In the genomic region with DNA sequence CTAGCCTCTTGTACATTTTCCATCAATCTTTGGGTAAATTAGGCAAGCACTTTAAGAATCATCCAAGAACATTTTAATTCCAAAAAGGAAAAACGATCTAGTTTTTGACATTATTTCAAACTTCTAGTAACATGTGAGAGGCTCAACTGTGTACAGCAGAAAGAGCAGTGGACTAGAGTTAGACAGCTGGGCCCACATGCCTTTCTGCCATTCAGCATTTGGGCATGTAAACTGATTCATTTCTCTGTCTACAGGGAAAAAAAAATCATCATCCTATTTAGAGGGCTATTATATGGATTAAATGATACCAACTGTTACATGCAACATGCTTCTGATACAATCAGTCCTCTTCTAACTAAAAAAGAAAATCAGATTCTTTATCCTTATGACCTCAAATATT, we compare ENCODE assay signal across 27 cellular contexts. TPM values are rescaled to one million over a fixed set of nuclear protein-coding genes. Genes with fewer than 3 reads are reported as not detected.
DNase-seq lines count a peak whose midpoint lies in the region; ATAC-seq, FAIRE-seq and TF ChIP-seq lines count a peak whose summit lies in the region.
"Had no signal": no experiment of that assay in that cellular context is flagged by ENCODE, and none has a peak within 500 bp of the region (broad histone marks: within the 10 kb centered on the region; RNA-seq: fewer than 3 reads in every experiment).

No MANE protein-coding gene starts in this region.

- H2AK9ac ChIP-seq in IMR-90 (replicated peaks; ENCODE audit: low read depth, low read length, poor library complexity): no peak overlapping the region

- H3K14ac ChIP-seq in IMR-90 (replicated peaks; ENCODE audit: low read depth, low read length): no peak overlapping the region

- no peak overlapping the region for H3K56ac ChIP-seq in IMR-90 (ENCODE audit: extremely low read depth, insufficient read depth, low read length)

- H2BK120ac ChIP-seq in IMR-90 (ENCODE audit: low read depth, low read length): no peak overlapping the region

- TF ChIP-seq RAD21 in IMR-90 (IDR thresholded peaks at IDR 0.05; ENCODE audit: low read length): no peak

- H3K36me3 ChIP-seq in IMR-90 (ENCODE audit: control insufficient read depth, insufficient read depth, low read length): no peaks in the 10 kb centered on the region
- H3K36me3 ChIP-seq in osteoblast (ENCODE audit: insufficient read depth, low read length): no peaks in the 10 kb centered on the region
- H3K36me3 ChIP-seq: colonic mucosa, neutrophil, upper lobe of left lung had no signal

- no peak overlapping the region for H4K8ac ChIP-seq in IMR-90 (ENCODE audit: low read depth in 2 of 2, low read length in 2 of 2)

- no peak overlapping the region for H4K91ac ChIP-seq in IMR-90 (ENCODE audit: insufficient read depth, low read depth, low read length)

- in situ Hi-C loops in IMR-90 (cut with MboI; ENCODE audit: low sequenced_read_pairs): no loop called here

- BruUV-seq in IMR-90 (replicated peaks; lab: Mats Ljungman, UMichigan): no TSS peak
- BruUV-seq in Calu3 (replicated peaks; lab: Mats Ljungman, UMichigan): no TSS peak

- ATAC-seq in IMR-90 (ENCODE audit: low read depth): peak; percentile 83
- ATAC-seq in effector memory CD8-positive, alpha-beta T cell (replicated peaks): no peak
- no peak for ATAC-seq in GM21360 (IDR thresholded peaks at IDR 0.05; ENCODE audit: unreplicated experiment)
- ATAC-seq in GM21717 (IDR thresholded peaks at IDR 0.05; ENCODE audit: unreplicated experiment): no peak
- ATAC-seq: activated T-cell treated with anti-CD3 and anti-CD28 coated beads, Interleukin-2, amount 50 U/mL, for 4 hours had no signal

- H3K79me1 ChIP-seq in IMR-90 (ENCODE audit: low read depth in 1 of 2, low read length in 2 of 2): peaks cover 14 to 55% of the 10 kb centered on the region in 2 experiments; a peak in 3 of 4 replicates

- H3K9me3 ChIP-seq in IMR-90 (ENCODE audit: control insufficient read depth, insufficient read depth, low read length) (no peaks in the 10 kb centered on the region), osteoblast (ENCODE audit: low read depth, low read length) (no peaks in the 10 kb centered on the region)
- H3K9me3 ChIP-seq: colonic mucosa, neutrophil, upper lobe of left lung had no signal

- H4K5ac ChIP-seq in IMR-90 (ENCODE audit: low read depth, low read length): no peak overlapping the region

- peaks cover 5% of the 10 kb centered on the region; the same call in 1 of the 2 replicates for H3K9me1 ChIP-seq in IMR-90 (ENCODE audit: insufficient read depth, low read length)

- no peaks in the 10 kb centered on the region for H3K27me3 Mint-ChIP-seq in effector memory CD8-positive, alpha-beta T cell
- H3K27me3 Mint-ChIP-seq in Calu3 (ENCODE audit: unreplicated experiment): no peaks in the 10 kb centered on the region
- H3K27me3 Mint-ChIP-seq: activated CD4-positive, alpha-beta T cell treated with anti-CD3 and anti-CD28 coated beads, Interleukin-2, amount 10 ng/mL, durations not matched to agents 24 days and 14 days had no signal

- dilution Hi-C loops in IMR-90 (cut with HindIII; ENCODE audit: low sequenced_read_pairs, unreplicated experiment): no loop called here

- H3K27ac ChIP-seq in IMR-90 (ENCODE audit: insufficient read depth, low read length): no peak overlapping the region
- no peak overlapping the region for H3K27ac ChIP-seq in osteoblast (ENCODE audit: low read depth, low read length)
- H3K27ac ChIP-seq: colonic mucosa, neutrophil, RWPE1, SK-N-MC, upper lobe of left lung had no signal

- H3K9ac ChIP-seq in IMR-90 (ENCODE audit: low read depth, low read length): no peak overlapping the region

- CTCF ChIA-PET in IMR-90 (lab: Yijun Ruan, JAX) (interaction anchor here (0.5 to 1.6 kb wide), 2 partner anchors 16 to 148 kb away, joined by 3 read pairs; no protein-coding TSS in a partner anchor), Calu3 (lab: Charles Lee) (no interaction called here)

- H3K4me1 Mint-ChIP-seq in effector memory CD8-positive, alpha-beta T cell (ENCODE audit: low read depth in 2 of 2): peaks cover 31 to 70% of the 10 kb centered on the region in 2 donors
- H3K4me1 Mint-ChIP-seq in Calu3 (ENCODE audit: low read depth, unreplicated experiment): peaks cover 25% of the 10 kb centered on the region

- WGBS in IMR-90 (ENCODE audit: extremely low coverage in 2 of 2, insufficient read length in 1 of 2), 2 experiments: no CpG with 5 or more reads among the region's 1 CpG

- H3K27ac Mint-ChIP-seq in effector memory CD8-positive, alpha-beta T cell: peak overlapping the region in 1 of 2 donors; percentile 32
- no peak overlapping the region for H3K27ac Mint-ChIP-seq in Calu3 (ENCODE audit: unreplicated experiment)
- H3K27ac Mint-ChIP-seq: activated CD4-positive, alpha-beta T cell treated with anti-CD3 and anti-CD28 coated beads, Interleukin-2, amount 10 ng/mL, durations not matched to agents 24 days and 14 days had no signal

- peaks cover 7% of the 10 kb centered on the region for H3K36me3 Mint-ChIP-seq in effector memory CD8-positive, alpha-beta T cell (ENCODE audit: insufficient read depth)
- no peaks in the 10 kb centered on the region for H3K36me3 Mint-ChIP-seq in Calu3 (ENCODE audit: insufficient read depth, unreplicated experiment)

- H3K79me2 ChIP-seq in osteoblast (ENCODE audit: insufficient read depth, low read length): peaks cover 100% of the 10 kb centered on the region

- peaks cover 31% of the 10 kb centered on the region for H4K20me1 ChIP-seq in IMR-90 (ENCODE audit: insufficient read depth, low read length)
- H4K20me1 ChIP-seq in osteoblast (ENCODE audit: insufficient read depth, low read length): peaks cover 19% of the 10 kb centered on the region

- DNase-seq in D721Med (ENCODE audit: insufficient read length, low spot score) (no peak), IMR-90 (peak; percentile 51), osteoblast (ENCODE audit: insufficient read length, low spot score, missing footprints) (peak; percentile 15), Calu3 (no peak), NCI-H2081 treated with DMSO at 0.1 percent for 48 hours (lab: John Stamatoyannopoulos, UW) (no peak)
- no peak for DNase-seq in effector memory CD8-positive, alpha-beta T cell
- DNase-seq: activated CD4-positive, alpha-beta T cell treated with anti-CD3 and anti-CD28 coated beads, Interleukin-2, amount 10 ng/mL, durations not matched to agents 24 days and 14 days; activated T-cell treated with anti-CD3 and anti-CD28 coated beads, Interleukin-2, amount 50 U/mL, for 4 hours; AML-193; amniotic stem cell; colonic mucosa; DMS79; MM.1S; NCI-H1417 treated with DMSO at 0.1 percent for 48 hours; NCI-H526 treated with DMSO at 0.1 percent for 48 hours; small intestine; stimulated activated CD4-positive, alpha-beta T cell treated with anti-CD3 and anti-CD28 coated beads, Interleukin-2, amount 100 ng/mL, for 24 hours; T-helper 2 cell; upper lobe of left lung had no signal

- POLR2A ChIA-PET in IMR-90 (lab: Charles Lee; ENCODE audit: unreplicated experiment): no interaction called here

- no peak overlapping the region for H2AFZ ChIP-seq in IMR-90 (replicated peaks; ENCODE audit: low read length, poor library complexity)
- H2AFZ ChIP-seq in osteoblast (ENCODE audit: low read length): no peak overlapping the region

- peak overlapping the region; percentile 48 for H2BK5ac ChIP-seq in IMR-90 (ENCODE audit: low read depth, low read length, poor library complexity, severe bottlenecking)

- H3K4me1 ChIP-seq in IMR-90 (ENCODE audit: control insufficient read depth, insufficient read depth, low read length) (peaks cover 6% of the 10 kb centered on the region; the same call in 1 of the 2 replicates), osteoblast (ENCODE audit: insufficient read depth, low read length) (peaks cover 15% of the 10 kb centered on the region)
- H3K4me1 ChIP-seq: colonic mucosa had no signal

- no peak for TF ChIP-seq POLR2A in IMR-90 (IDR thresholded peaks at IDR 0.05; ENCODE audit: low read depth, low read length)

- TF ChIP-seq CTCF in D721Med (IDR thresholded peaks at IDR 0.05; ENCODE audit: insufficient read depth, missing control alignments) (no peak), IMR-90 (conservative IDR thresholded peaks at IDR 0.05; ENCODE audit: low read depth, low read length) (no peak), osteoblast (IDR thresholded peaks at IDR 0.05; ENCODE audit: extremely low read depth, low read depth, low read length) (no peak), Calu3 (IDR thresholded peaks at IDR 0.05; ENCODE audit: unreplicated experiment) (no peak)

- H3K4me3 ChIP-seq in IMR-90 (ENCODE audit: insufficient read depth, low read depth, low read length): no peak overlapping the region
- H3K4me3 ChIP-seq in osteoblast (ENCODE audit: insufficient read depth, low read length): no peak overlapping the region
- H3K4me3 ChIP-seq: colonic mucosa, lung, SK-N-MC, upper lobe of left lung had no signal

- H3K4ac ChIP-seq in IMR-90 (ENCODE audit: low read depth, low read length): no peak overlapping the region

- no peaks in the 10 kb centered on the region for H3K27me3 ChIP-seq in IMR-90 (ENCODE audit: control insufficient read depth, insufficient read depth, low read length)
- no peaks in the 10 kb centered on the region for H3K27me3 ChIP-seq in osteoblast (ENCODE audit: insufficient read depth, low read length)
- H3K27me3 ChIP-seq: colonic mucosa, neutrophil, upper lobe of left lung had no signal

- H3K9me3 Mint-ChIP-seq in effector memory CD8-positive, alpha-beta T cell: no peaks in the 10 kb centered on the region
- H3K9me3 Mint-ChIP-seq in Calu3 (ENCODE audit: low read depth, unreplicated experiment): peaks cover 3% of the 10 kb centered on the region
- H3K9me3 Mint-ChIP-seq: activated CD4-positive, alpha-beta T cell treated with anti-CD3 and anti-CD28 coated beads, Interleukin-2, amount 10 ng/mL, durations not matched to agents 24 days and 14 days; activated T-cell treated with anti-CD3 and anti-CD28 coated beads, Interleukin-2, amount 50 U/mL, for 4 hours had no signal

- H3K18ac ChIP-seq in IMR-90 (ENCODE audit: low read depth, low read length): no peak overlapping the region

- H3K23ac ChIP-seq in IMR-90 (ENCODE audit: low read depth, low read length): no peak overlapping the region

- H2BK15ac ChIP-seq in IMR-90 (ENCODE audit: low read depth, low read length): no peak overlapping the region

- H3K4me2 ChIP-seq in IMR-90 (ENCODE audit: low read depth, low read length): 0 out of 2 replicates have a peak overlapping the region, but pooled peaks have one; percentile 1
- no peak overlapping the region for H3K4me2 ChIP-seq in osteoblast (ENCODE audit: insufficient read depth, low read length)

- H2AK5ac ChIP-seq in IMR-90 (ENCODE audit: low read depth, low read length): no peak overlapping the region

- peak; percentile 11 for FAIRE-seq in D721Med (lab: Jason Lieb, UNC)
- FAIRE-seq: endometrium, GM12891, small intestine had no signal

- H3K4me3 Mint-ChIP-seq in effector memory CD8-positive, alpha-beta T cell: peak overlapping the region; percentile 24 to 31
- H3K4me3 Mint-ChIP-seq in Calu3 (ENCODE audit: low read depth, unreplicated experiment): no peak overlapping the region
- H3K4me3 Mint-ChIP-seq: activated CD4-positive, alpha-beta T cell treated with anti-CD3 and anti-CD28 coated beads, Interleukin-2, amount 10 ng/mL, durations not matched to agents 24 days and 14 days; activated T-cell treated with anti-CD3 and anti-CD28 coated beads, Interleukin-2, amount 50 U/mL, for 4 hours had no signal

- intact Hi-C loops in IMR-90 (cut with micrococcal nuclease): loop anchor here (5.0 kb wide), 1 partner anchor 149 kb away; no protein-coding TSS in a partner anchor
- intact Hi-C loops in Calu3 (cut with micrococcal nuclease; ENCODE audit: unreplicated experiment): loop anchor here (5.0 kb wide), 1 partner anchor 144 kb away; no protein-coding TSS in a partner anchor

- no peak overlapping the region for H2BK20ac ChIP-seq in IMR-90 (ENCODE audit: low read depth, low read length)

RNA-seq across cellular contexts. Expression of gene ATP2B1, which starts 17.7 kb away (rescaled TPM):
- 32.6 and 42.5 TPM in 2 replicates for total RNA-seq in IMR-90 (2012; rRNA removed)
- polyA plus RNA-seq in IMR-90 (2012; rRNA removed): 9.6 and 9.9 TPM in 2 replicates
- polyA plus RNA-seq in IMR-90 (2012; cell fraction: cytosol; rRNA removed): 1.2 and 4.2 TPM in 2 replicates
- 0.72 and 18.7 TPM in 2 replicates for polyA plus RNA-seq in IMR-90 (2012; cell fraction: nucleus; rRNA removed; ENCODE audit: low replicate concordance)
- 89.3 and 99.9 TPM in 2 replicates for total RNA-seq in osteoblast
- total RNA-seq in Calu3 (2022): 73.6 and 77.3 TPM in 2 replicates

Comparison
In these comparisons a context has a peak if more than half of its experiments do, and no peak if none do; other contexts are left out.
1. DNase-seq: peak in IMR-90 (single experiment) and osteoblast (single experiment); none in D721Med (single experiment), effector memory CD8-positive, alpha-beta T cell (0 of 3), Calu3 (single experiment) and NCI-H2081 treated with DMSO at 0.1 percent for 48 hours (single experiment).